In genomic region chr2:148643998-148644884, GRCh38 we compare ENCODE assay signal across 8 cellular contexts. TPM values are rescaled to one million over a fixed set of nuclear protein-coding genes. Genes with fewer than 3 reads are reported as not detected.
DNase-seq lines count a peak whose midpoint lies in the region; ATAC-seq, FAIRE-seq and TF ChIP-seq lines count a peak whose summit lies in the region.

TSS of gene EPC2 (plus strand) at chr2:148644751. CDS start at chr2:148645018, 267 bp downstream.

- H3K9me3 ChIP-seq in kidney (ENCODE audit: control insufficient read depth in 1 of 2, low read length in 2 of 2), result no peaks in the 10 kb centered on the region

- H3K4me3 ChIP-seq in AG04449 (ENCODE audit: low read depth, low read length) (peak within 1 kb of the TSS; percentile 94), kidney (ENCODE audit: low read length in 2 of 2) (peak within 1 kb of the TSS; percentile 85 to 95)

- POLR2A ChIA-PET in AG04449 (lab: Yijun Ruan, JAX), result interaction anchor here (0.6 kb wide), 1 partner anchor 271 kb away, joined by 3 read pairs; no protein-coding TSS in a partner anchor

- FAIRE-seq in kidney (lab: Jason Lieb, UNC), result no peak

- DNase-seq in AG04449 (ENCODE audit: low read depth, low spot score) (no peak), NCI-H345 treated with DMSO at 0.1 percent for 48 hours (lab: John Stamatoyannopoulos, UW; ENCODE audit: unreplicated experiment) (peak; percentile 62), cerebellum (ENCODE audit: low spot score) (peak; percentile 91), kidney (peak; percentile 96)
- DNase-seq in activated CD4-positive, alpha-beta T cell treated with anti-CD3 and anti-CD28 coated beads for 1 hour, result peak; percentile 83
- DNase-seq in stimulated activated CD4-positive, alpha-beta T cell treated with anti-CD3 and anti-CD28 coated beads, Interleukin-15, amount 100 ng/mL, for 24 hours, result peak; percentile 88

- CTCF ChIA-PET in AG04449 (lab: Yijun Ruan, JAX), result interaction anchor here (0.7 to 6.9 kb wide), 3 partner anchors 343 to 709 kb away, joined by 3 to 87 read pairs (median 3); no protein-coding TSS in a partner anchor

- intact Hi-C loops in kidney (cut with DNase I), result no loop called here

- H3K36me3 ChIP-seq in kidney (ENCODE audit: control insufficient read depth in 1 of 2, insufficient read depth in 2 of 2, low read length in 2 of 2), result no peaks in the 10 kb centered on the region

- ATAC-seq in GM18870 (IDR thresholded peaks at IDR 0.05; ENCODE audit: unreplicated experiment), result peak; percentile 29
- peak; percentile 52 for ATAC-seq in HG03139 (IDR thresholded peaks at IDR 0.05; ENCODE audit: unreplicated experiment)

- TF ChIP-seq CTCF in AG04449 (IDR thresholded peaks at IDR 0.05; ENCODE audit: insufficient read depth, low read length, missing control alignments) (no peak), kidney (IDR thresholded peaks at IDR 0.05; ENCODE audit: borderline replicate concordance, extremely low read depth, insufficient read depth) (no peak)

- peak within 1 kb of the TSS; percentile 88 to 95 for H3K9ac ChIP-seq in kidney (ENCODE audit: low read length in 2 of 2)

- peaks cover 2 to 7% of the 10 kb centered on the region in 2 donors for H3K4me1 ChIP-seq in kidney (ENCODE audit: control insufficient read depth in 1 of 2, insufficient read depth in 1 of 2, low read depth in 1 of 2, low read length in 2 of 2)

- peak within 1 kb of the TSS; percentile 99 to 100 for H3K27ac ChIP-seq in kidney (ENCODE audit: low read depth in 2 of 2, low read length in 2 of 2)

RNA-seq across cellular contexts. Expression of gene EPC2, which starts in this region (rescaled TPM):
- total RNA-seq in cerebellum, result 77.9 TPM
- total RNA-seq in kidney, result 43.9 TPM
- 7.2 TPM for polyA plus RNA-seq in kidney (ENCODE audit: insufficient read depth, low read depth, low replicate concordance)
